ENCODE assay signal across 8 cellular contexts in genomic region chr12:76346798-76347420, GRCh38. TPM values are rescaled to one million over a fixed set of nuclear protein-coding genes. Genes with fewer than 3 reads are reported as not detected.
DNase-seq lines count a peak whose midpoint lies in the region; ATAC-seq and TF ChIP-seq lines count a peak whose summit lies in the region.

No MANE protein-coding gene starts in this region.

- H3K27ac Mint-ChIP-seq in activated CD4-positive, alpha-beta T cell treated with anti-CD3 and anti-CD28 coated beads for 36 hours, result peak overlapping the region; percentile 94

- H3K4me1 Mint-ChIP-seq in activated CD4-positive, alpha-beta T cell treated with anti-CD3 and anti-CD28 coated beads for 36 hours, result peaks cover 24% of the 10 kb centered on the region

- peaks cover 3% of the 10 kb centered on the region for H3K36me3 Mint-ChIP-seq in activated CD4-positive, alpha-beta T cell treated with anti-CD3 and anti-CD28 coated beads for 36 hours (ENCODE audit: low read depth)

- no peaks in the 10 kb centered on the region for H3K9me3 Mint-ChIP-seq in activated CD4-positive, alpha-beta T cell treated with anti-CD3 and anti-CD28 coated beads for 36 hours (ENCODE audit: low read depth)

- peak; percentile 42 for ATAC-seq in activated CD4-positive, alpha-beta T cell treated with anti-CD3 and anti-CD28 coated beads for 36 hours

- POLR2A ChIA-PET in activated CD4-positive, alpha-beta T cell treated with anti-CD3 and anti-CD28 coated beads for 36 hours (lab: Charles Lee), result no interaction called here
- POLR2A ChIA-PET in HEK293T (lab: Yijun Ruan, JAX), result no interaction called here

- intact Hi-C loops in activated CD4-positive, alpha-beta T cell treated with anti-CD3 and anti-CD28 coated beads for 36 hours (cut with DNase I, micrococcal nuclease), result loop anchor here (1.0 to 10.0 kb wide), 13 partner anchors 72 to 1012 kb away; partner anchors contain the start of genes CAPS2 (in 2 of the 2), GLIPR1 (in 2 of the 2), GLIPR1L1 (in 2 of the 2) and OSBPL8 (in 1 of the 2)

- H3K27me3 Mint-ChIP-seq in activated CD4-positive, alpha-beta T cell treated with anti-CD3 and anti-CD28 coated beads for 36 hours, result no peaks in the 10 kb centered on the region

- peak; percentile 49 for DNase-seq in activated CD4-positive, alpha-beta T cell treated with anti-CD3 and anti-CD28 coated beads for 36 hours
- no peak for DNase-seq in activated CD4-positive, alpha-beta T cell treated with anti-CD3 and anti-CD28 coated beads, Interleukin-2, amount 50 U/mL, for 1 hour
- DNase-seq in HEK293T (ENCODE audit: extremely low spot score), result peak; percentile 11
- DNase-seq in NCI-H748 (lab: John Stamatoyannopoulos, UW; ENCODE audit: unreplicated experiment), result peak; percentile 42
- DNase-seq in amniotic stem cell (lab: John Stamatoyannopoulos, UW), result peak; percentile 57
- DNase-seq in hepatic stellate cell (ENCODE audit: low spot score), result peak; percentile 38
- DNase-seq in stimulated activated CD4-positive, alpha-beta T cell treated with anti-CD3 and anti-CD28 coated beads, Interleukin-4, amount 100 ng/mL, for 24 hours, result peak; percentile 29
- DNase-seq in activated effector memory CD4-positive, alpha-beta T cell treated with anti-CD3 and anti-CD28 coated beads, Interleukin-2, amount 50 U/mL, for 16 hours, result no peak

- CTCF ChIA-PET in activated CD4-positive, alpha-beta T cell treated with anti-CD3 and anti-CD28 coated beads for 36 hours (lab: Charles Lee), result interaction anchor here (0.8 to 2.5 kb wide), 7 partner anchors 10 to 869 kb away, joined by 3 to 18 read pairs (median 5); no protein-coding TSS in a partner anchor
- CTCF ChIA-PET in HEK293T (lab: Yijun Ruan, JAX), result interaction anchor here (1.7 kb wide), 1 partner anchor 110 kb away, joined by 4 read pairs; no protein-coding TSS in a partner anchor

- H3K4me3 Mint-ChIP-seq in activated CD4-positive, alpha-beta T cell treated with anti-CD3 and anti-CD28 coated beads for 36 hours, result peak overlapping the region; percentile 88

TF ChIP-seq in HEK293T, 16 proteins besides CTCF, POLR2A, EP300 and RAD21:
- TF ChIP-seq SUZ12 (IDR thresholded peaks at IDR 0.05), result no peak
- no peak for TF ChIP-seq BHLHE40 (IDR thresholded peaks at IDR 0.05; ENCODE audit: borderline replicate concordance)
- no peak for TF ChIP-seq FOXM1 (IDR thresholded peaks at IDR 0.05; ENCODE audit: borderline replicate concordance)
- TF ChIP-seq FOXA1 (IDR thresholded peaks at IDR 0.05), result no peak
- TF ChIP-seq NFRKB (IDR thresholded peaks at IDR 0.05), result no peak
- no peak for TF ChIP-seq CTBP1 (IDR thresholded peaks at IDR 0.05; ENCODE audit: borderline replicate concordance)

RNA-seq across cellular contexts. Expression of gene BBS10, which starts 1.3 kb away (rescaled TPM):
- total RNA-seq in activated CD4-positive, alpha-beta T cell treated with anti-CD3 and anti-CD28 coated beads for 36 hours, result 1 to 10 TPM; 3.5 to 4.0 TPM

Comparison
In these comparisons a context has a peak if more than half of its experiments do, and no peak if none do; other contexts are left out.
1. DNase-seq: peak in activated CD4-positive, alpha-beta T cell treated with anti-CD3 and anti-CD28 coated beads for 36 hours (single experiment), HEK293T (single experiment), NCI-H748 (single experiment), amniotic stem cell (single experiment), hepatic stellate cell (single experiment) and stimulated activated CD4-positive, alpha-beta T cell treated with anti-CD3 and anti-CD28 coated beads, Interleukin-4, amount 100 ng/mL, for 24 hours (single experiment); none in activated CD4-positive, alpha-beta T cell treated with anti-CD3 and anti-CD28 coated beads, Interleukin-2, amount 50 U/mL, for 1 hour (single experiment) and activated effector memory CD4-positive, alpha-beta T cell treated with anti-CD3 and anti-CD28 coated beads, Interleukin-2, amount 50 U/mL, for 16 hours (single experiment).